In the genomic region with DNA sequence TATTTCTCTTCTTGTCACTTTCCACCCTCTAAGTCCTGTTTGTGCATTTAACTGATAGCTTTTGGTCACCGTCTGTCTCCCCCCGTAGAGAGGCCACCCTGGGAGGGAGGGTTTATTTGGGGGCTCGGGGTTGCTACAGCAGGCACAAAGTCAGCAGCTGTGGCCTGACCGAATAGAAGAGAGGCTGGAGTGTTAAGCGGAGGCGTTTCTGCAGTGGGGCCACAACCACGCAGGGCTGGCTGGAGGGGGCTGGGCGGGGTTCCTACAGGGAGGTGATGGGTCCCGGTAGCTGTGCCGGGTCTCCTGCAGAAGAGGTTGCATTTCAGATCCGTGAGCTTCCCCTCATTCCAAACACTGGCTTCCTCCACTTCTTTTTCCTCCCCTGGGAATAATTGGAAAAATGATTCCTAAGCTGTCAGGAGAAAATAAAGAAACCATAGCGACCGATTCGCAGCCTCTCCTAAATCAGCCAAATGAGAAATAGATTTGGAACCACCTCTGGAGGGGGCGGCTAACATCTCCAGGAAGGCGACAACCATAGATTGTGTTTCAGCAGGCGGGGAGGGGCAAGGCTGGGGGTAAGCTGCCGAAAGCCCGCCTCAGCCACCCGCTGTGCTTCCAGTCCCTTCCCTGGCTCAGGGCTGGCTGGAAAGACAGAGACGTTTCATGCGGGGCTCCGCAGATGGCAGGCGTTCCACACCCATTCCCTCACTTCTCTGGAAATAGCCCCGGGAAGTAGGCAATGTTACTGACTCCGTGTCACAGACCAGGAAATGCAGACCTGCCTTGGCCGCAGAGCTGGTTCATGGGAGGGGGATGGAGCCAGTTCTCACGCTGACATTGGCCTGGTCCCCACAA, we compare ENCODE assay signal across 9 cellular contexts.
A peak's percentile ranks its signal among the peaks of the same experiment; 100 is the strongest.
DNase-seq lines count a peak whose midpoint lies in the region; ATAC-seq and TF ChIP-seq lines count a peak whose summit lies in the region.
"Had no signal": no experiment of that assay in that cellular context is flagged by ENCODE, and none has a peak within 500 bp of the region (broad histone marks: within the 10 kb centered on the region; RNA-seq: fewer than 3 reads in every experiment).

No MANE protein-coding gene starts in this region.

- no peak overlapping the region for H3K9ac ChIP-seq in PC-3 (ENCODE audit: low read length)

- H3K4me1 ChIP-seq in HEK293 (ENCODE audit: control insufficient read depth, insufficient read depth, low read length): no peaks in the 10 kb centered on the region
- H3K4me1 ChIP-seq in sigmoid colon: peaks cover 0 to 28% (median 14%) of the 10 kb centered on the region in 4 donors
- peaks cover 27% of the 10 kb centered on the region for H3K4me1 ChIP-seq in PC-3 (ENCODE audit: insufficient read depth, low read length)

- no peak overlapping the region for H3K4me2 ChIP-seq in PC-3 (ENCODE audit: low read length)

- H3K4me3 ChIP-seq in HEK293 (ENCODE audit: low read depth, low read length) (no peak overlapping the region), brain microvascular endothelial cell (ENCODE audit: low read depth, low read length) (peak overlapping the region; percentile 42), iPS-18c (ENCODE audit: insufficient read depth, low read depth, low read length) (peak overlapping the region; percentile 34), sigmoid colon (peak overlapping the region in 3 of 4 donors; percentile 31 to 38 (median 37)), PC-3 (ENCODE audit: low read length) (no peak overlapping the region)

- CTCF ChIA-PET in HEK293 (lab: Yijun Ruan, JAX) (interaction anchor here (1.2 to 2.9 kb wide), 3 partner anchors 10 to 43 kb away, joined by 3 to 25 read pairs (median 3); no protein-coding TSS in a partner anchor), PC-3 (lab: Charles Lee) (interaction anchor here (0.5 kb wide), 1 partner anchor 316 kb away, joined by 4 read pairs; no protein-coding TSS in a partner anchor)

- H3K36me3 ChIP-seq in HEK293 (ENCODE audit: control insufficient read depth in 2 of 2, insufficient read depth in 1 of 2, low read length in 2 of 2) (no peaks in the 10 kb centered on the region), brain microvascular endothelial cell (replicated peaks) (no peaks in the 10 kb centered on the region), sigmoid colon (no peaks in the 10 kb centered on the region), PC-3 (ENCODE audit: low read depth, low read length) (no peaks in the 10 kb centered on the region)

- H2AFZ ChIP-seq in PC-3 (ENCODE audit: low read length): no peak overlapping the region

- DNase-seq in brain microvascular endothelial cell (no peak), sigmoid colon (no peak), glomerular visceral epithelial cell (ENCODE audit: extremely low spot score) (no peak), PC-3 (no peak)
- no peak for DNase-seq in activated naive CD4-positive, alpha-beta T cell (lab: John Stamatoyannopoulos, UW)
- DNase-seq: activated CD4-positive, alpha-beta T cell treated with anti-CD3 and anti-CD28 coated beads for 48 hours had no signal

- H3F3A ChIP-seq in PC-3 (ENCODE audit: low read length, unreplicated experiment): no peaks in the 10 kb centered on the region

- no peaks in the 10 kb centered on the region for H3K79me2 ChIP-seq in PC-3 (ENCODE audit: low read length)

- H3K27ac ChIP-seq in HEK293 (ENCODE audit: extremely low read depth, low read depth, low read length) (no peak overlapping the region), brain microvascular endothelial cell (no peak overlapping the region), sigmoid colon (peak overlapping the region in 2 of 4 donors; percentile 29 to 46), PC-3 (ENCODE audit: low read length) (no peak overlapping the region)

- no peak for TF ChIP-seq EP300 in sigmoid colon (IDR thresholded peaks at IDR 0.05)

- intact Hi-C loops in sigmoid colon (cut with DNase I): no loop called here
- intact Hi-C loops in PC-3 (cut with micrococcal nuclease): no loop called here

- no peak for TF ChIP-seq POLR2A in sigmoid colon (IDR thresholded peaks at IDR 0.05)

- TF ChIP-seq CTCF in HEK293 (tag by site-specific recombination; IDR thresholded peaks at IDR 0.05): no peak
- TF ChIP-seq CTCF in brain microvascular endothelial cell (IDR thresholded peaks at IDR 0.05; ENCODE audit: low read depth, low read length, missing control alignments): no peak
- TF ChIP-seq CTCF in sigmoid colon (IDR thresholded peaks at IDR 0.05): no peak
- no peak for TF ChIP-seq CTCF in PC-3 (conservative IDR thresholded peaks at IDR 0.05; ENCODE audit: low read depth, low read length)

- no peaks in the 10 kb centered on the region for H4K20me1 ChIP-seq in PC-3 (ENCODE audit: low read length)

- H3K9me3 ChIP-seq in HEK293 (ENCODE audit: control insufficient read depth, insufficient read depth, low read depth, low read length): no peaks in the 10 kb centered on the region
- H3K9me3 ChIP-seq in iPS-18c (ENCODE audit: control insufficient read depth, insufficient read depth, low read length): no peaks in the 10 kb centered on the region
- H3K9me3 ChIP-seq in sigmoid colon: no peaks in the 10 kb centered on the region
- H3K9me3 ChIP-seq in PC-3 (ENCODE audit: low read length): no peaks in the 10 kb centered on the region

- 25 to 30% methylated on average over 28 of the region's 28 CpGs for WGBS in sigmoid colon, 2 donors

- BruUV-seq in PC-3 (replicated peaks; lab: Mats Ljungman, UMichigan): no TSS peak

- ATAC-seq in HG03025 (IDR thresholded peaks at IDR 0.05; ENCODE audit: low FRiP score, unreplicated experiment) (no peak), PC-3 (no peak)

- in situ Hi-C loops in brain microvascular endothelial cell (cut with HindIII; ENCODE audit: low pct_ligation_motif_present, low sequenced_read_pairs): no loop called here

- no peaks in the 10 kb centered on the region for H3K27me3 ChIP-seq in brain microvascular endothelial cell (replicated peaks)
- peaks cover 0 to 11% (median 0%) of the 10 kb centered on the region in 3 donors for H3K27me3 ChIP-seq in sigmoid colon
- no peaks in the 10 kb centered on the region for H3K27me3 ChIP-seq in PC-3 (ENCODE audit: low read length)

- H3K9me2 ChIP-seq in PC-3 (replicated peaks; ENCODE audit: low read length): no peaks in the 10 kb centered on the region

- POLR2A ChIA-PET in HEK293 (lab: Yijun Ruan, JAX): interaction anchor here (1.1 kb wide), 1 partner anchor 11 kb away, joined by 4 read pairs; no protein-coding TSS in a partner anchor
- POLR2A ChIA-PET in PC-3 (lab: Charles Lee; ENCODE audit: unreplicated experiment): no interaction called here

TF ChIP-seq in HEK293, 187 proteins besides CTCF, POLR2A, EP300 and RAD21:
- peak; percentile 65 for TF ChIP-seq PRDM10 (tag by site-specific recombination; IDR thresholded peaks at IDR 0.05)
- TF ChIP-seq ZNF211 (tag by site-specific recombination; IDR thresholded peaks at IDR 0.05; ENCODE audit: low read depth): no peak

Comparison
In these comparisons a context has a peak if more than half of its experiments do, and no peak if none do; other contexts are left out.
1. H3K4me3 ChIP-seq: peak in brain microvascular endothelial cell (single experiment), iPS-18c (single experiment) and sigmoid colon (3 of 4); none in HEK293 (single experiment) and PC-3 (single experiment).